ENCODE assay signal across 8 cellular contexts in genomic region chrX:40094900-40095587, GRCh38. TPM values are rescaled to one million over a fixed set of nuclear protein-coding genes. Genes with fewer than 3 reads are reported as not detected.
A peak's percentile ranks its signal among the peaks of the same experiment; 100 is the strongest.
DNase-seq lines count a peak whose midpoint lies in the region; ATAC-seq and TF ChIP-seq lines count a peak whose summit lies in the region.

No MANE protein-coding gene starts in this region.

- peak overlapping the region; percentile 90 for H3K4me3 Mint-ChIP-seq in WTC11

- H3K4me3 ChIP-seq in right cardiac atrium (ENCODE audit: low read length) (peak overlapping the region; percentile 97), spleen (peak overlapping the region; percentile 62 to 88 (median 72))

- H3K36me3 ChIP-seq in spleen: no peaks in the 10 kb centered on the region

- intact Hi-C loops in right cardiac atrium (cut with DNase I): loop anchor here in 2 of 4 donors (5.0 to 10.0 kb wide), 5 partner anchors 57 to 360 kb away; no protein-coding TSS in a partner anchor
- intact Hi-C loops in spleen (cut with DNase I; ENCODE audit: low total_unique reads): loop anchor here (10.0 kb wide), 1 partner anchor 80 kb away; no protein-coding TSS in a partner anchor

- no peaks in the 10 kb centered on the region for H3K4me1 ChIP-seq in right cardiac atrium (ENCODE audit: control insufficient read depth, insufficient read depth, low read length)
- H3K4me1 ChIP-seq in spleen: peaks cover 13 to 72% (median 49%) of the 10 kb centered on the region in 6 donors

- H3K27ac ChIP-seq in right cardiac atrium (ENCODE audit: low read length): peak overlapping the region; percentile 3
- peak overlapping the region in 6 of 8 donors; percentile 86 to 94 (median 92) for H3K27ac ChIP-seq in spleen

- no peaks in the 10 kb centered on the region for H3K9me3 Mint-ChIP-seq in WTC11

- peaks cover 8% of the 10 kb centered on the region; the same call in 1 of the 2 replicates for H3K36me3 Mint-ChIP-seq in WTC11

- TF ChIP-seq CTCF in WTC11 (IDR thresholded peaks at IDR 0.05): no peak
- TF ChIP-seq CTCF in spleen (IDR thresholded peaks at IDR 0.05 in 8 of 11, conservative IDR thresholded peaks at IDR 0.05 in 3 of 11): no peak

- DNase-seq in NCI-H748 (lab: John Stamatoyannopoulos, UW; ENCODE audit: unreplicated experiment): peak; percentile 35
- DNase-seq in NCI-H748 treated with DMSO at 0.1 percent for 48 hours (lab: John Stamatoyannopoulos, UW): no peak
- no peak for DNase-seq in WTC11 (ENCODE audit: low spot score)
- DNase-seq in right cardiac atrium: peak in 1 of 3 donors; percentile 7
- DNase-seq in spleen: no peak
- DNase-seq in KG1 (lab: John Stamatoyannopoulos, UW): no peak
- DNase-seq in RKO (ENCODE audit: low spot score): no peak
- no peak for DNase-seq in SK-N-DZ (ENCODE audit: low spot score)

- H3K27ac Mint-ChIP-seq in WTC11: peak overlapping the region; percentile 67; the same call in 1 of the 2 replicates

- ATAC-seq in WTC11: no peak
- ATAC-seq in right cardiac atrium: no peak

- H3K27me3 Mint-ChIP-seq in WTC11 (ENCODE audit: low read depth): peaks cover 12% of the 10 kb centered on the region

- CTCF ChIA-PET in WTC11 (lab: Charles Lee): interaction anchor here (1.2 kb wide), 1 partner anchor 38 kb away, joined by 3 read pairs; no protein-coding TSS in a partner anchor

- H3K9me3 ChIP-seq in right cardiac atrium (ENCODE audit: control insufficient read depth, low read length): no peaks in the 10 kb centered on the region
- no peaks in the 10 kb centered on the region for H3K9me3 ChIP-seq in spleen

- POLR2A ChIA-PET in WTC11 (lab: Charles Lee): interaction anchor here (0.8 to 4.9 kb wide), 2 partner anchors 10 to 74 kb away, joined by 9 to 17 read pairs; no protein-coding TSS in a partner anchor

- H3K27me3 ChIP-seq in right cardiac atrium (ENCODE audit: control insufficient read depth, insufficient read depth) (no peaks in the 10 kb centered on the region), spleen (replicated peaks in 1 of 7) (peaks cover 0 to 91% (median 38%) of the 10 kb centered on the region in 7 donors)

- WGBS in right cardiac atrium: under 1% methylated on average over 34 of the region's 34 CpGs
- WGBS in spleen, 5 donors: 0 to 5% (median 2%) methylated on average over 30 to 34 of the region's 34 CpGs

- TF ChIP-seq POLR2A in spleen (IDR thresholded peaks at IDR 0.05): no peak

- H3K4me1 Mint-ChIP-seq in WTC11: peaks cover 23% of the 10 kb centered on the region

TF ChIP-seq in WTC11, 78 proteins besides CTCF, POLR2A, EP300 and RAD21 (continues in another document):
- TF ChIP-seq ZNF121 (CRISPR knock-in tag; IDR thresholded peaks at IDR 0.05): no peak
- TF ChIP-seq MXD4 (CRISPR knock-in tag; IDR thresholded peaks at IDR 0.05; ENCODE audit: borderline replicate concordance): no peak
- no peak for TF ChIP-seq ZBTB21 (CRISPR knock-in tag; IDR thresholded peaks at IDR 0.05; ENCODE audit: borderline replicate concordance)
- no peak for TF ChIP-seq ESRRA (CRISPR knock-in tag; IDR thresholded peaks at IDR 0.05; ENCODE audit: borderline replicate concordance)
- TF ChIP-seq E2F1 (CRISPR knock-in tag; IDR thresholded peaks at IDR 0.05): no peak
- TF ChIP-seq, protein P1, sequence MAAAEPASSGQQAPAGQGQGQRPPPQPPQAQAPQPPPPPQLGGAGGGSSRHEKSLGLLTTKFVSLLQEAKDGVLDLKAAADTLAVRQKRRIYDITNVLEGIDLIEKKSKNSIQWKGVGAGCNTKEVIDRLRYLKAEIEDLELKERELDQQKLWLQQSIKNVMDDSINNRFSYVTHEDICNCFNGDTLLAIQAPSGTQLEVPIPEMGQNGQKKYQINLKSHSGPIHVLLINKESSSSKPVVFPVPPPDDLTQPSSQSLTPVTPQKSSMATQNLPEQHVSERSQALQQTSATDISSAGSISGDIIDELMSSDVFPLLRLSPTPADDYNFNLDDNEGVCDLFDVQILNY (CRISPR knock-in tag; IDR thresholded peaks at IDR 0.05): no peak
- TF ChIP-seq ELF4 (CRISPR knock-in tag; IDR thresholded peaks at IDR 0.05; ENCODE audit: low read depth): no peak
- TF ChIP-seq SOX15 (CRISPR knock-in tag; IDR thresholded peaks at IDR 0.05): no peak
- TF ChIP-seq MYBL2 (CRISPR knock-in tag; IDR thresholded peaks at IDR 0.05): no peak
- TF ChIP-seq, protein P2, sequence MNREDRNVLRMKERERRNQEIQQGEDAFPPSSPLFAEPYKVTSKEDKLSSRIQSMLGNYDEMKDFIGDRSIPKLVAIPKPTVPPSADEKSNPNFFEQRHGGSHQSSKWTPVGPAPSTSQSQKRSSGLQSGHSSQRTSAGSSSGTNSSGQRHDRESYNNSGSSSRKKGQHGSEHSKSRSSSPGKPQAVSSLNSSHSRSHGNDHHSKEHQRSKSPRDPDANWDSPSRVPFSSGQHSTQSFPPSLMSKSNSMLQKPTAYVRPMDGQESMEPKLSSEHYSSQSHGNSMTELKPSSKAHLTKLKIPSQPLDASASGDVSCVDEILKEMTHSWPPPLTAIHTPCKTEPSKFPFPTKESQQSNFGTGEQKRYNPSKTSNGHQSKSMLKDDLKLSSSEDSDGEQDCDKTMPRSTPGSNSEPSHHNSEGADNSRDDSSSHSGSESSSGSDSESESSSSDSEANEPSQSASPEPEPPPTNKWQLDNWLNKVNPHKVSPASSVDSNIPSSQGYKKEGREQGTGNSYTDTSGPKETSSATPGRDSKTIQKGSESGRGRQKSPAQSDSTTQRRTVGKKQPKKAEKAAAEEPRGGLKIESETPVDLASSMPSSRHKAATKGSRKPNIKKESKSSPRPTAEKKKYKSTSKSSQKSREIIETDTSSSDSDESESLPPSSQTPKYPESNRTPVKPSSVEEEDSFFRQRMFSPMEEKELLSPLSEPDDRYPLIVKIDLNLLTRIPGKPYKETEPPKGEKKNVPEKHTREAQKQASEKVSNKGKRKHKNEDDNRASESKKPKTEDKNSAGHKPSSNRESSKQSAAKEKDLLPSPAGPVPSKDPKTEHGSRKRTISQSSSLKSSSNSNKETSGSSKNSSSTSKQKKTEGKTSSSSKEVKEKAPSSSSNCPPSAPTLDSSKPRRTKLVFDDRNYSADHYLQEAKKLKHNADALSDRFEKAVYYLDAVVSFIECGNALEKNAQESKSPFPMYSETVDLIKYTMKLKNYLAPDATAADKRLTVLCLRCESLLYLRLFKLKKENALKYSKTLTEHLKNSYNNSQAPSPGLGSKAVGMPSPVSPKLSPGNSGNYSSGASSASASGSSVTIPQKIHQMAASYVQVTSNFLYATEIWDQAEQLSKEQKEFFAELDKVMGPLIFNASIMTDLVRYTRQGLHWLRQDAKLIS (CRISPR knock-in tag; IDR thresholded peaks at IDR 0.05; ENCODE audit: borderline replicate concordance): no peak
- no peak for TF ChIP-seq FOXP1 (CRISPR knock-in tag; IDR thresholded peaks at IDR 0.05; ENCODE audit: borderline replicate concordance)
- no peak for TF ChIP-seq NR3C1 (CRISPR knock-in tag; conservative IDR thresholded peaks at IDR 0.05; ENCODE audit: low read depth)
- TF ChIP-seq FOXP4 (CRISPR knock-in tag; IDR thresholded peaks at IDR 0.05): no peak
- TF ChIP-seq ATF1 (CRISPR knock-in tag; IDR thresholded peaks at IDR 0.05): no peak
- no peak for TF ChIP-seq ZNF232 (CRISPR knock-in tag; IDR thresholded peaks at IDR 0.05)
- TF ChIP-seq NR1H2 (CRISPR knock-in tag; IDR thresholded peaks at IDR 0.05): no peak
- TF ChIP-seq, protein P3, sequence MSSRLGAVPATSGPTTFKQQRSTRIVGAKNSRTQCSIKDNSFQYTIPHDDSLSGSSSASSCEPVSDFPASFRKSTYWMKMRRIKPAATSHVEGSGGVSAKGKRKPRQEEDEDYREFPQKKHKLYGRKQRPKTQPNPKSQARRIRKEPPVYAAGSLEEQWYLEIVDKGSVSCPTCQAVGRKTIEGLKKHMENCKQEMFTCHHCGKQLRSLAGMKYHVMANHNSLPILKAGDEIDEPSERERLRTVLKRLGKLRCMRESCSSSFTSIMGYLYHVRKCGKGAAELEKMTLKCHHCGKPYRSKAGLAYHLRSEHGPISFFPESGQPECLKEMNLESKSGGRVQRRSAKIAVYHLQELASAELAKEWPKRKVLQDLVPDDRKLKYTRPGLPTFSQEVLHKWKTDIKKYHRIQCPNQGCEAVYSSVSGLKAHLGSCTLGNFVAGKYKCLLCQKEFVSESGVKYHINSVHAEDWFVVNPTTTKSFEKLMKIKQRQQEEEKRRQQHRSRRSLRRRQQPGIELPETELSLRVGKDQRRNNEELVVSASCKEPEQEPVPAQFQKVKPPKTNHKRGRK (CRISPR knock-in tag; IDR thresholded peaks at IDR 0.05; ENCODE audit: borderline replicate concordance): no peak
- TF ChIP-seq ZNF317 (CRISPR knock-in tag; IDR thresholded peaks at IDR 0.05; ENCODE audit: borderline replicate concordance, low read depth): no peak

RNA-seq across cellular contexts. Expression of gene BCOR, which starts 2.7 kb away (rescaled TPM):
- total RNA-seq in WTC11 (2021): 41.1 to 44.5 TPM (median 43.1 TPM) in 3 replicates
- 10 to 100 TPM; 18.1 to 30.1 (median 20.5) TPM for total RNA-seq in right cardiac atrium
- polyA plus RNA-seq in right cardiac atrium: 11.1 TPM
- 10 to 100 TPM; 26.1 to 38.6 (median 31.8) TPM for total RNA-seq in spleen
- polyA plus RNA-seq in spleen: 10 to 100 TPM in 1 of 3 donors, 1 to 10 TPM in 2; 8.3 to 13.1 (median 9.8) TPM
- polyA plus RNA-seq in SK-N-DZ (2014; cell fraction: cytosol; rRNA removed): 54.9 and 65.2 TPM in 2 replicates
- 40.2 and 73.5 TPM in 2 replicates for polyA plus RNA-seq in SK-N-DZ (2014; cell fraction: nucleus; rRNA removed)
